1 cellular context compared by ENCODE assay signal in the genomic region with DNA sequence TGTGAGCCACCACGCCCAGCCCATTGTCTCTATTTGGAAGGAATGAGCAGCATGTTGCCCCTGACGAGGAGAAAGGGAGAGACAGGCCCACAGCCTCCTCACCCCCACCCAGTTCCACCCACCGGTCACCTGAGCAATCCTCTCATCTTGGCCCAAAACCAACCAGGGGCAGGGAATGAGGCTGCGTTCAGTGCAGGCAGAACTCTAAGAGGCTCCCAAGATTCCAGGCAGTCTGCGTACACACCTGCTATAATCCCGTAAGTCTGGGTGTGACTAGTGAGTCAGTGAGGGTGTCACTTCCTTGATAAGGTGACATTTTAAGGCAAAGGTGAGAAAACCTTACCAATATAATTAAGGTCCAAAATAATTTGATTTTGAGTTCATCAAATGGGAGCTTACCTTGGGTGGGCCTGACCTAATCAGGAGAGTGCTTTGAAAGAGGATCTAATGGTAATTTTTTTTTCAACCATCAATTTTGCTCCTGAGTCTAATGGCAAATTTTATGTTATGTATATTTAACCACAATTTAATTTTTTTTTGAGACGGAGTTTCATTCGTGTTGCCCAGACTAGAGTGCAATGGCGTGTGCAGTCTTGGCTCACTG.
TF ChIP-seq lines count a peak whose summit lies in the region.

No MANE protein-coding gene starts in this region.

TF ChIP-seq in HEK293, 187 proteins besides CTCF, POLR2A, EP300 and RAD21 (continued from another document):
- TF ChIP-seq, protein P1, sequence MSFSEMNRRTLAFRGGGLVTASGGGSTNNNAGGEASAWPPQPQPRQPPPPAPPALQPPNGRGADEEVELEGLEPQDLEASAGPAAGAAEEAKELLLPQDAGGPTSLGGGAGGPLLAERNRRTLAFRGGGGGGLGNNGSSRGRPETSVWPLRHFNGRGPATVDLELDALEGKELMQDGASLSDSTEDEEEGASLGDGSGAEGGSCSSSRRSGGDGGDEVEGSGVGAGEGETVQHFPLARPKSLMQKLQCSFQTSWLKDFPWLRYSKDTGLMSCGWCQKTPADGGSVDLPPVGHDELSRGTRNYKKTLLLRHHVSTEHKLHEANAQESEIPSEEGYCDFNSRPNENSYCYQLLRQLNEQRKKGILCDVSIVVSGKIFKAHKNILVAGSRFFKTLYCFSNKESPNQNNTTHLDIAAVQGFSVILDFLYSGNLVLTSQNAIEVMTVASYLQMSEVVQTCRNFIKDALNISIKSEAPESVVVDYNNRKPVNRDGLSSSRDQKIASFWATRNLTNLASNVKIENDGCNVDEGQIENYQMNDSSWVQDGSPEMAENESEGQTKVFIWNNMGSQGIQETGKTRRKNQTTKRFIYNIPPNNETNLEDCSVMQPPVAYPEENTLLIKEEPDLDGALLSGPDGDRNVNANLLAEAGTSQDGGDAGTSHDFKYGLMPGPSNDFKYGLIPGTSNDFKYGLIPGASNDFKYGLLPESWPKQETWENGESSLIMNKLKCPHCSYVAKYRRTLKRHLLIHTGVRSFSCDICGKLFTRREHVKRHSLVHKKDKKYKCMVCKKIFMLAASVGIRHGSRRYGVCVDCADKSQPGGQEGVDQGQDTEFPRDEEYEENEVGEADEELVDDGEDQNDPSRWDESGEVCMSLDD (tag by site-specific recombination; IDR thresholded peaks at IDR 0.05) = no peak
- no peak for TF ChIP-seq KLF7 (tag by site-specific recombination; IDR thresholded peaks at IDR 0.05; ENCODE audit: borderline replicate concordance)
- 0 out of 2 replicates have a peak, but pooled peaks have one; percentile 32 for TF ChIP-seq KLF1 (tag by site-specific recombination; IDR thresholded peaks at IDR 0.05)
TF ChIP-seq in HEK293: peak in this region for 2.
